17 cellular contexts compared by ENCODE assay signal in the genomic region with DNA sequence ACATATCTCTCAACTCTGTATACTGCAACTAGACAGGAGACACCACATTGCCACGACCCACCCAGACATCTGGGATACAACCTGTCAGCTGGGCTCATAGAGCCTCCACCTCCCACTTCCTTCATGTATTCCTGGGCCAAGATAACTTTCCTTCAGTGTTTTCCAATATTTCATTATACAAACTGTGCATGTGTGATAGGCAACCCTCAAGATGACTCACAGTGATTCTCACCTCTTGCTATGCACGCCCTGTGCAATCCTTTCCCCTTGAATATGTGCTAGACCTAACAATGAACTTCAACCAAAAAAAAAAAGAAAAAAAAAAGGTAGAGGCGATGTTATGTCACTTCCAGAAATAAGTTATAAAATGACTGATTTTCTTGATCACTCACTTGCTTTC.
DNase-seq lines count a peak whose midpoint lies in the region; ATAC-seq, FAIRE-seq and TF ChIP-seq lines count a peak whose summit lies in the region.
"Had no signal": no experiment of that assay in that cellular context is flagged by ENCODE, and none has a peak within 500 bp of the region (broad histone marks: within the 10 kb centered on the region; RNA-seq: fewer than 3 reads in every experiment).

No MANE protein-coding gene starts in this region.

- no peak for ATAC-seq in pancreas
- ATAC-seq in aorta (ENCODE audit: low FRiP score), result no peak
- ATAC-seq in GM18858 (IDR thresholded peaks at IDR 0.05; ENCODE audit: unreplicated experiment), result no peak
- ATAC-seq: GM12878, HCT116 had no signal

- TF ChIP-seq CTCF in bronchial epithelial cell (IDR thresholded peaks at IDR 0.05; ENCODE audit: insufficient read depth, low read length, severe bottlenecking) (no peak), pancreas (IDR thresholded peaks at IDR 0.05) (no peak)

- H3K9me3 ChIP-seq in pancreas (no peaks in the 10 kb centered on the region), aorta (ENCODE audit: control insufficient read depth, low read length) (peaks cover 5% of the 10 kb centered on the region)
- H3K9me3 ChIP-seq: BLaER1, Caco-2 had no signal

- WGBS in pancreas, 2 donors, result 81 to 86% methylated on average over 3 of the region's 3 CpGs
- 94 to 95% methylated on average over 3 of the region's 3 CpGs for WGBS in aorta, 2 donors

- FAIRE-seq in bronchial epithelial cell (lab: Jason Lieb, UNC) (no peak), pancreas (lab: Jason Lieb, UNC) (no peak)
- FAIRE-seq: GM12878, GM19239 had no signal

- H3K4me3 ChIP-seq in bronchial epithelial cell (ENCODE audit: low read depth, low read length) (no peak overlapping the region), pancreas (no peak overlapping the region), aorta (ENCODE audit: low read length in 2 of 2) (no peak overlapping the region)
- H3K4me3 ChIP-seq: BLaER1, GM12878 had no signal

- H3K36me3 ChIP-seq in bronchial epithelial cell (ENCODE audit: control insufficient read depth, insufficient read depth, low read length) (no peaks in the 10 kb centered on the region), pancreas (no peaks in the 10 kb centered on the region), aorta (ENCODE audit: control insufficient read depth in 1 of 2, insufficient read depth in 2 of 2, low read length in 1 of 2) (peaks cover 0 to 2% of the 10 kb centered on the region in 2 donors)
- H3K36me3 ChIP-seq: BLaER1 had no signal

- DNase-seq in ELR (ENCODE audit: low read depth), result peak; percentile 16
- peak; percentile 90 for DNase-seq in NCI-H226
- DNase-seq in bronchial epithelial cell (ENCODE audit: low read depth), result peak; percentile 76
- peak; percentile 25 for DNase-seq in iris pigment epithelial cell (ENCODE audit: low read depth)
- no peak for DNase-seq in pancreas
- DNase-seq in aorta, result no peak
- DNase-seq: 8988T; AML-193; Caco-2; CD8-positive, alpha-beta memory T cell; DMS53 had no signal

- H3K27me3 ChIP-seq in bronchial epithelial cell (ENCODE audit: control insufficient read depth, insufficient read depth, low read length) (no peaks in the 10 kb centered on the region), pancreas (peaks cover 0 to 6% (median 0%) of the 10 kb centered on the region in 4 donors), aorta (ENCODE audit: control insufficient read depth in 1 of 2, insufficient read depth in 2 of 2, low read length in 1 of 2) (no peaks in the 10 kb centered on the region)
- H3K27me3 ChIP-seq: BLaER1 had no signal

- H3K4me1 ChIP-seq in pancreas (no peaks in the 10 kb centered on the region), aorta (ENCODE audit: control insufficient read depth in 1 of 2, insufficient read depth in 2 of 2, low read length in 2 of 2) (no peaks in the 10 kb centered on the region)
- H3K4me1 ChIP-seq: BLaER1, Caco-2 had no signal

- intact Hi-C loops in pancreas (cut with DNase I) (no loop called here), aorta (cut with DNase I) (no loop called here)

- no peak overlapping the region for H3K27ac ChIP-seq in pancreas
- H3K27ac ChIP-seq in aorta (ENCODE audit: low read depth in 1 of 2, low read length in 2 of 2), result no peak overlapping the region
- H3K27ac ChIP-seq: BLaER1, HL-60 had no signal

Comparison
In these comparisons a context has a peak if more than half of its experiments do, and no peak if none do; other contexts are left out.
1. DNase-seq: peak in ELR (single experiment), NCI-H226 (single experiment), bronchial epithelial cell (single experiment) and iris pigment epithelial cell (single experiment); none in pancreas (0 of 6) and aorta (0 of 2).